Comparison of ENCODE assay signal across 31 cellular contexts in the genomic region with DNA sequence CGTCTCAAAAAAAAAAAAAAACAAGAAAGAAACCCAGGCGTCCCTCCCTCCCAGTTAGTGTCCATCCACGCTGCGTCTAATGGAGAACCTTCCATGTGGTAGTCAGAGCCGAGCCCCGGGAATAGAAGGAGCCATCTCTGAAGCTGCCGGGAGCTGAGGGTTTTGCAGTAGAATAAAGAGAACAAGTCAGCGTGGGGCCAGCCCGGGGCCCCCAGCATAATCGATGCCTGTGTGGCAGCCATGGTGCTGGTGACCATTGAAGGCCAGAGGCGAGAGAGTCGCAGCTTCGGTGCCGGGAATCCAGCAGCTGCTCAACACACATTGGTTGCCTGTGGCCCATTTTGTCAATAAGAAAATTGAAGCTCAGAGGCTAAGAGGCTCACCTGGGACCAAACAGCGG.
"Had no signal": no experiment of that assay in that cellular context is flagged by ENCODE, and none has a peak within 500 bp of the region (broad histone marks: within the 10 kb centered on the region; RNA-seq: fewer than 3 reads in every experiment).

No MANE protein-coding gene starts in this region.

- H3K27me3 ChIP-seq: colonic mucosa, esophagus squamous epithelium, gastroesophageal sphincter had no signal

- FAIRE-seq: astrocyte, endometrium, endothelial cell of umbilical vein had no signal

- H3K27ac Mint-ChIP-seq: activated B cell treated with CpG ODN at 0.5 μM for 24 hours; activated CD8-positive, alpha-beta T cell treated with anti-CD3 and anti-CD28 coated beads for 36 hours; activated naive CD8-positive, alpha-beta T cell; activated T-helper 17 cell treated with anti-CD3 and anti-CD28 coated beads, Interleukin-2, amount 50 U/mL, for 72 hours; T-helper 17 cell; T-helper 2 cell treated with Interferon-gamma antibody and Interleukin-4, amounts not matched to agents 5 μg/mL and 100 μg/mL, for 36 hours had no signal

- H3K27ac ChIP-seq: colonic mucosa, epithelial cell of prostate, esophagus squamous epithelium, gastroesophageal sphincter, WERI-Rb-1 had no signal

- H3K4me3 Mint-ChIP-seq: activated B cell treated with CpG ODN at 0.5 μM for 24 hours; activated CD8-positive, alpha-beta T cell treated with anti-CD3 and anti-CD28 coated beads for 36 hours; activated naive CD8-positive, alpha-beta T cell; activated T-cell treated with anti-CD3 and anti-CD28 coated beads, Interleukin-2, amount 50 U/mL, for 4 hours; T-helper 17 cell; T-helper 2 cell treated with Interferon-gamma antibody and Interleukin-4, amounts not matched to agents 5 μg/mL and 100 μg/mL, for 36 hours had no signal

- H3K4me3 ChIP-seq: colonic mucosa, esophagus squamous epithelium, gastroesophageal sphincter had no signal

- H3K36me3 ChIP-seq: colonic mucosa, esophagus squamous epithelium, gastroesophageal sphincter, WERI-Rb-1 had no signal

- DNase-seq: activated B cell treated with CpG ODN at 0.5 μM for 24 hours; activated CD4-positive, alpha-beta T cell treated with anti-CD3 and anti-CD28 coated beads for 48 hours; activated CD4-positive, alpha-beta T cell treated with anti-CD3 and anti-CD28 coated beads, Interleukin-2, amount 50 U/mL, for 1 hour; activated CD4-positive, alpha-beta T cell treated with anti-CD3 and anti-CD28 coated beads, Interleukin-2, amount 50 U/mL, for 48 hours; activated CD8-positive, alpha-beta memory T cell treated with anti-CD3 and anti-CD28 coated beads for 24 hours; activated CD8-positive, alpha-beta T cell treated with anti-CD3 and anti-CD28 coated beads for 36 hours; activated effector memory CD4-positive, alpha-beta T cell treated with Interleukin-2 at 50 U/mL for 16 hours; activated gamma-delta T cell treated with Interleukin-2 at 50 U/mL for 16 hours; activated naive CD4-positive, alpha-beta T cell treated with anti-CD3 and anti-CD28 coated beads, Interleukin-2, amount 50 U/mL, for 16 hours; activated naive CD4-positive, alpha-beta T cell treated with Interleukin-2 at 50 U/mL for 16 hours; activated T-cell treated with anti-CD3 and anti-CD28 coated beads, Interleukin-2, amount 50 U/mL, for 4 hours; amniotic stem cell; anterior cingulate cortex; caudate nucleus; colonic mucosa; effector CD8-positive, alpha-beta T cell; esophagus squamous epithelium; foreskin melanocyte; T-helper 1 cell; T-helper 17 cell; T1000; WERI-Rb-1 had no signal

- H3K36me3 Mint-ChIP-seq: activated naive CD8-positive, alpha-beta T cell had no signal

- H3K9me3 ChIP-seq: colonic mucosa, esophagus squamous epithelium, gastroesophageal sphincter had no signal

- H3K4me1 Mint-ChIP-seq: activated B cell treated with CpG ODN at 0.5 μM for 24 hours; activated T-helper 17 cell treated with anti-CD3 and anti-CD28 coated beads, Interleukin-2, amount 50 U/mL, for 72 hours; T-helper 17 cell had no signal

- H3K4me1 ChIP-seq: colonic mucosa, gastroesophageal sphincter had no signal

- H3K27me3 Mint-ChIP-seq: activated B cell treated with CpG ODN at 0.5 μM for 24 hours; activated CD8-positive, alpha-beta T cell treated with anti-CD3 and anti-CD28 coated beads for 36 hours; activated naive CD8-positive, alpha-beta T cell; T-helper 17 cell had no signal

- ATAC-seq: activated CD4-positive, CD25-positive, alpha-beta regulatory T cell treated with anti-CD3 and anti-CD28 coated beads, Interleukin-2, amount 50 U/mL, for 24 hours; activated CD8-positive, alpha-beta T cell treated with anti-CD3 and anti-CD28 coated beads for 36 hours; gastroesophageal sphincter; T-helper 17 cell had no signal
